Comparison of ENCODE assay signal across 1 cellular context in the genomic region with DNA sequence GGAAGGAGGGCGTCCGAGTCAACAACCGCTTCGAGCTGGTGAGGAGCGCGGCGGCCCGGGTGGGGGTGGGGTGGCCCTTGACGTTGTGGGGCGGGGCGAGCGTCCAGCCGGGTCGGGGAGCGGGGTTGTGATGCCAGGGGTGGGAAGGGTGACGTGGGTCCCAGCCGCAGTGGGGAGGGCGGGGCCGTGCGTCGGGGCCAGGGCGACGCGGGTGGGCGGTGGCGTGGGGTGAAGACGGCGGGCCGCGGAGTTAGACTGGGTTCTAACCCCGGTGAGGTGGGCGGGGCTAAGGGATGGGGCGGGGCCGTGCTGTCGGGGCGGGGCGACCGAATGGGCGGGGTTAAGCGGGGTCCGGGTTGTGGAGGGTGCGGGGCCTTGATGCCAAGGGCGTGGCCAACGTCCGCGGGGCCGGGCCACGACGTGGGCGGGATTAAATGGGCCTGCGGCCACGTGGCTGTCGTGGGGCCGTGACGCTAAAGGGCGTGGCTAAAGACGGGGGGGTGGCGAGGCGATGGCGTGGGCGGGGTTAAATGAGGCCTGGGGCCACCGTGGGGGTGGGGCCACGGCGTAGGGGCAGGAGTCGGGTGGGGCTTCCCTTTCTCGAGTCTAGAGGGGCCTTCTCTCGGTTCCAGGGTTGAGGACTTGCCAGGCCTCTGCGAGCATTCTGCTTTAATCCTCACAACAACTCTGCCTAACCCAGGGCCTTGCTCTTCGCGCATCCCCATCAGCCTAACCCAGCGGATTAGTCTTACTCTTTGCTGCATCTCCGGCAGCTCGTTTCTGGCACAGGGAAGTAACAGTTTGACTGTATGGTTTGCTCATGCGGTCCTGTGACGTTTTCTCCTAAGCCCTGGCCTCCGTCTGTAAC.
A peak's percentile ranks its signal among the peaks of the same experiment; 100 is the strongest.
TF ChIP-seq lines count a peak whose summit lies in the region.

No MANE protein-coding gene starts in this region.

TF ChIP-seq in H1, 55 proteins besides CTCF, POLR2A, EP300 and RAD21:
- TF ChIP-seq HDAC2 (IDR thresholded peaks at IDR 0.05; ENCODE audit: borderline replicate concordance in 1 of 2, low read depth in 2 of 2, low read length in 2 of 2), result no peak
- no peak for TF ChIP-seq ASH2L (IDR thresholded peaks at IDR 0.05; ENCODE audit: low read length)
- TF ChIP-seq, protein P1, sequence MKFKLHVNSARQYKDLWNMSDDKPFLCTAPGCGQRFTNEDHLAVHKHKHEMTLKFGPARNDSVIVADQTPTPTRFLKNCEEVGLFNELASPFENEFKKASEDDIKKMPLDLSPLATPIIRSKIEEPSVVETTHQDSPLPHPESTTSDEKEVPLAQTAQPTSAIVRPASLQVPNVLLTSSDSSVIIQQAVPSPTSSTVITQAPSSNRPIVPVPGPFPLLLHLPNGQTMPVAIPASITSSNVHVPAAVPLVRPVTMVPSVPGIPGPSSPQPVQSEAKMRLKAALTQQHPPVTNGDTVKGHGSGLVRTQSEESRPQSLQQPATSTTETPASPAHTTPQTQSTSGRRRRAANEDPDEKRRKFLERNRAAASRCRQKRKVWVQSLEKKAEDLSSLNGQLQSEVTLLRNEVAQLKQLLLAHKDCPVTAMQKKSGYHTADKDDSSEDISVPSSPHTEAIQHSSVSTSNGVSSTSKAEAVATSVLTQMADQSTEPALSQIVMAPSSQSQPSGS (IDR thresholded peaks at IDR 0.05; ENCODE audit: low read length), result no peak
- peak; percentile 78; the same call in 1 of the 2 replicates for TF ChIP-seq SP1 (IDR thresholded peaks at IDR 0.05; ENCODE audit: low read depth, low read length)
- no peak for TF ChIP-seq RNF2 (IDR thresholded peaks at IDR 0.05; ENCODE audit: borderline replicate concordance, low read depth, low read length, missing control alignments, poor library complexity, severe bottlenecking)
- TF ChIP-seq, protein P2, sequence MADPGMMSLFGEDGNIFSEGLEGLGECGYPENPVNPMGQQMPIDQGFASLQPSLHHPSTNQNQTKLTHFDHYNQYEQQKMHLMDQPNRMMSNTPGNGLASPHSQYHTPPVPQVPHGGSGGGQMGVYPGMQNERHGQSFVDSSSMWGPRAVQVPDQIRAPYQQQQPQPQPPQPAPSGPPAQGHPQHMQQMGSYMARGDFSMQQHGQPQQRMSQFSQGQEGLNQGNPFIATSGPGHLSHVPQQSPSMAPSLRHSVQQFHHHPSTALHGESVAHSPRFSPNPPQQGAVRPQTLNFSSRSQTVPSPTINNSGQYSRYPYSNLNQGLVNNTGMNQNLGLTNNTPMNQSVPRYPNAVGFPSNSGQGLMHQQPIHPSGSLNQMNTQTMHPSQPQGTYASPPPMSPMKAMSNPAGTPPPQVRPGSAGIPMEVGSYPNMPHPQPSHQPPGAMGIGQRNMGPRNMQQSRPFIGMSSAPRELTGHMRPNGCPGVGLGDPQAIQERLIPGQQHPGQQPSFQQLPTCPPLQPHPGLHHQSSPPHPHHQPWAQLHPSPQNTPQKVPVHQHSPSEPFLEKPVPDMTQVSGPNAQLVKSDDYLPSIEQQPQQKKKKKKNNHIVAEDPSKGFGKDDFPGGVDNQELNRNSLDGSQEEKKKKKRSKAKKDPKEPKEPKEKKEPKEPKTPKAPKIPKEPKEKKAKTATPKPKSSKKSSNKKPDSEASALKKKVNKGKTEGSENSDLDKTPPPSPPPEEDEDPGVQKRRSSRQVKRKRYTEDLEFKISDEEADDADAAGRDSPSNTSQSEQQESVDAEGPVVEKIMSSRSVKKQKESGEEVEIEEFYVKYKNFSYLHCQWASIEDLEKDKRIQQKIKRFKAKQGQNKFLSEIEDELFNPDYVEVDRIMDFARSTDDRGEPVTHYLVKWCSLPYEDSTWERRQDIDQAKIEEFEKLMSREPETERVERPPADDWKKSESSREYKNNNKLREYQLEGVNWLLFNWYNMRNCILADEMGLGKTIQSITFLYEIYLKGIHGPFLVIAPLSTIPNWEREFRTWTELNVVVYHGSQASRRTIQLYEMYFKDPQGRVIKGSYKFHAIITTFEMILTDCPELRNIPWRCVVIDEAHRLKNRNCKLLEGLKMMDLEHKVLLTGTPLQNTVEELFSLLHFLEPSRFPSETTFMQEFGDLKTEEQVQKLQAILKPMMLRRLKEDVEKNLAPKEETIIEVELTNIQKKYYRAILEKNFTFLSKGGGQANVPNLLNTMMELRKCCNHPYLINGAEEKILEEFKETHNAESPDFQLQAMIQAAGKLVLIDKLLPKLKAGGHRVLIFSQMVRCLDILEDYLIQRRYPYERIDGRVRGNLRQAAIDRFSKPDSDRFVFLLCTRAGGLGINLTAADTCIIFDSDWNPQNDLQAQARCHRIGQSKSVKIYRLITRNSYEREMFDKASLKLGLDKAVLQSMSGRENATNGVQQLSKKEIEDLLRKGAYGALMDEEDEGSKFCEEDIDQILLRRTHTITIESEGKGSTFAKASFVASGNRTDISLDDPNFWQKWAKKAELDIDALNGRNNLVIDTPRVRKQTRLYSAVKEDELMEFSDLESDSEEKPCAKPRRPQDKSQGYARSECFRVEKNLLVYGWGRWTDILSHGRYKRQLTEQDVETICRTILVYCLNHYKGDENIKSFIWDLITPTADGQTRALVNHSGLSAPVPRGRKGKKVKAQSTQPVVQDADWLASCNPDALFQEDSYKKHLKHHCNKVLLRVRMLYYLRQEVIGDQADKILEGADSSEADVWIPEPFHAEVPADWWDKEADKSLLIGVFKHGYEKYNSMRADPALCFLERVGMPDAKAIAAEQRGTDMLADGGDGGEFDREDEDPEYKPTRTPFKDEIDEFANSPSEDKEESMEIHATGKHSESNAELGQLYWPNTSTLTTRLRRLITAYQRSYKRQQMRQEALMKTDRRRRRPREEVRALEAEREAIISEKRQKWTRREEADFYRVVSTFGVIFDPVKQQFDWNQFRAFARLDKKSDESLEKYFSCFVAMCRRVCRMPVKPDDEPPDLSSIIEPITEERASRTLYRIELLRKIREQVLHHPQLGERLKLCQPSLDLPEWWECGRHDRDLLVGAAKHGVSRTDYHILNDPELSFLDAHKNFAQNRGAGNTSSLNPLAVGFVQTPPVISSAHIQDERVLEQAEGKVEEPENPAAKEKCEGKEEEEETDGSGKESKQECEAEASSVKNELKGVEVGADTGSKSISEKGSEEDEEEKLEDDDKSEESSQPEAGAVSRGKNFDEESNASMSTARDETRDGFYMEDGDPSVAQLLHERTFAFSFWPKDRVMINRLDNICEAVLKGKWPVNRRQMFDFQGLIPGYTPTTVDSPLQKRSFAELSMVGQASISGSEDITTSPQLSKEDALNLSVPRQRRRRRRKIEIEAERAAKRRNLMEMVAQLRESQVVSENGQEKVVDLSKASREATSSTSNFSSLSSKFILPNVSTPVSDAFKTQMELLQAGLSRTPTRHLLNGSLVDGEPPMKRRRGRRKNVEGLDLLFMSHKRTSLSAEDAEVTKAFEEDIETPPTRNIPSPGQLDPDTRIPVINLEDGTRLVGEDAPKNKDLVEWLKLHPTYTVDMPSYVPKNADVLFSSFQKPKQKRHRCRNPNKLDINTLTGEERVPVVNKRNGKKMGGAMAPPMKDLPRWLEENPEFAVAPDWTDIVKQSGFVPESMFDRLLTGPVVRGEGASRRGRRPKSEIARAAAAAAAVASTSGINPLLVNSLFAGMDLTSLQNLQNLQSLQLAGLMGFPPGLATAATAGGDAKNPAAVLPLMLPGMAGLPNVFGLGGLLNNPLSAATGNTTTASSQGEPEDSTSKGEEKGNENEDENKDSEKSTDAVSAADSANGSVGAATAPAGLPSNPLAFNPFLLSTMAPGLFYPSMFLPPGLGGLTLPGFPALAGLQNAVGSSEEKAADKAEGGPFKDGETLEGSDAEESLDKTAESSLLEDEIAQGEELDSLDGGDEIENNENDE (IDR thresholded peaks at IDR 0.05; ENCODE audit: insufficient replicate concordance, low read length), result no peak
- TF ChIP-seq FOSL1 (IDR thresholded peaks at IDR 0.05; ENCODE audit: insufficient read depth, low read depth, low read length), result no peak
- no peak for TF ChIP-seq BCL11A (IDR thresholded peaks at IDR 0.05; ENCODE audit: low read depth in 2 of 2, low read length in 2 of 2)
- no peak for TF ChIP-seq SUZ12 (IDR thresholded peaks at IDR 0.05; ENCODE audit: low read length)
- TF ChIP-seq SIN3A (conservative IDR thresholded peaks at IDR 0.05 in 1 of 2, IDR thresholded peaks at IDR 0.05 in 1 of 2; ENCODE audit: low read depth in 1 of 2, low read length in 2 of 2), result no peak
- 0 out of 2 replicates have a peak, but pooled peaks have one; percentile 19 for TF ChIP-seq TBP (IDR thresholded peaks at IDR 0.05; ENCODE audit: low read depth, low read length)
- TF ChIP-seq GTF2F1 (IDR thresholded peaks at IDR 0.05; ENCODE audit: borderline replicate concordance, low read depth, low read length), result no peak
- TF ChIP-seq CBX5 (IDR thresholded peaks at IDR 0.05; ENCODE audit: low read depth, low read length), result no peak
- TF ChIP-seq SP4 (IDR thresholded peaks at IDR 0.05; ENCODE audit: low read length), result peak; percentile 82; the same call in 1 of the 2 replicates
- TF ChIP-seq HDAC6 (IDR thresholded peaks at IDR 0.05; ENCODE audit: low read depth, low read length), result no peak
- no peak for TF ChIP-seq BRCA1 (IDR thresholded peaks at IDR 0.05; ENCODE audit: low read depth, low read length)
- TF ChIP-seq, protein P3, sequence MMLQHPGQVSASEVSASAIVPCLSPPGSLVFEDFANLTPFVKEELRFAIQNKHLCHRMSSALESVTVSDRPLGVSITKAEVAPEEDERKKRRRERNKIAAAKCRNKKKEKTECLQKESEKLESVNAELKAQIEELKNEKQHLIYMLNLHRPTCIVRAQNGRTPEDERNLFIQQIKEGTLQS (IDR thresholded peaks at IDR 0.05; ENCODE audit: insufficient read depth, low read depth, low read length), result no peak
- TF ChIP-seq SIRT6 (IDR thresholded peaks at IDR 0.05; ENCODE audit: low read length), result no peak
- no peak for TF ChIP-seq CTBP2 (IDR thresholded peaks at IDR 0.05; ENCODE audit: borderline replicate concordance, insufficient read depth, insufficient read length, low read length)
- no peak for TF ChIP-seq YY1 (IDR thresholded peaks at IDR 0.05; ENCODE audit: low read depth, low read length)
- TF ChIP-seq RXRA (IDR thresholded peaks at IDR 0.05; ENCODE audit: insufficient read depth, low read depth, low read length), result no peak
- no peak for TF ChIP-seq CEBPB (IDR thresholded peaks at IDR 0.05; ENCODE audit: low read depth, low read length)
- TF ChIP-seq SRF (IDR thresholded peaks at IDR 0.05; ENCODE audit: low read depth, low read length), result no peak
- peak; percentile 38; the same call in 1 of the 2 replicates for TF ChIP-seq CHD2 (IDR thresholded peaks at IDR 0.05; ENCODE audit: low read length)
- no peak for TF ChIP-seq ZNF274 (IDR thresholded peaks at IDR 0.05; ENCODE audit: borderline replicate concordance, extremely low read depth, low read length)
- TF ChIP-seq POLR2AphosphoS5 (IDR thresholded peaks at IDR 0.05; ENCODE audit: low read depth, low read length), result 0 out of 2 replicates have a peak, but pooled peaks have one; percentile 6
- no peak for TF ChIP-seq SIX5 (IDR thresholded peaks at IDR 0.05; ENCODE audit: low read depth, low read length)
- no peak for TF ChIP-seq RFX5 (IDR thresholded peaks at IDR 0.05; ENCODE audit: borderline replicate concordance, low read depth, low read length)
- no peak for TF ChIP-seq EZH2 (IDR thresholded peaks at IDR 0.05; ENCODE audit: low read depth, low read length, severe bottlenecking)
- TF ChIP-seq RBBP5 (IDR thresholded peaks at IDR 0.05; ENCODE audit: borderline replicate concordance, low read depth, low read length), result no peak
- no peak for TF ChIP-seq NRF1 (IDR thresholded peaks at IDR 0.05; ENCODE audit: low read depth, low read length)
- TF ChIP-seq BACH1 (IDR thresholded peaks at IDR 0.05; ENCODE audit: low read length), result peak; percentile 68; the same call in 1 of the 2 replicates
- no peak; the same call in 1 of the 2 replicates for TF ChIP-seq TAF1 (IDR thresholded peaks at IDR 0.05; ENCODE audit: low read depth, low read length)
- TF ChIP-seq, protein P4, sequence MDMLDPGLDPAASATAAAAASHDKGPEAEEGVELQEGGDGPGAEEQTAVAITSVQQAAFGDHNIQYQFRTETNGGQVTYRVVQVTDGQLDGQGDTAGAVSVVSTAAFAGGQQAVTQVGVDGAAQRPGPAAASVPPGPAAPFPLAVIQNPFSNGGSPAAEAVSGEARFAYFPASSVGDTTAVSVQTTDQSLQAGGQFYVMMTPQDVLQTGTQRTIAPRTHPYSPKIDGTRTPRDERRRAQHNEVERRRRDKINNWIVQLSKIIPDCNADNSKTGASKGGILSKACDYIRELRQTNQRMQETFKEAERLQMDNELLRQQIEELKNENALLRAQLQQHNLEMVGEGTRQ (IDR thresholded peaks at IDR 0.05; ENCODE audit: low read length), result peak; percentile 79
- TF ChIP-seq JUN (IDR thresholded peaks at IDR 0.05; ENCODE audit: low read depth, low read length), result no peak
- no peak for TF ChIP-seq KDM5A (IDR thresholded peaks at IDR 0.05; ENCODE audit: low read length)
- TF ChIP-seq KDM4A (IDR thresholded peaks at IDR 0.05; ENCODE audit: low read depth, low read length, severe bottlenecking), result no peak
- peak; percentile 86 for TF ChIP-seq EGR1 (IDR thresholded peaks at IDR 0.05; ENCODE audit: borderline replicate concordance, low read depth, low read length)
- no peak for TF ChIP-seq MAFK (IDR thresholded peaks at IDR 0.05; ENCODE audit: low read depth, low read length)
- TF ChIP-seq, protein P5, sequence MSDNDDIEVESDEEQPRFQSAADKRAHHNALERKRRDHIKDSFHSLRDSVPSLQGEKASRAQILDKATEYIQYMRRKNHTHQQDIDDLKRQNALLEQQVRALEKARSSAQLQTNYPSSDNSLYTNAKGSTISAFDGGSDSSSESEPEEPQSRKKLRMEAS (IDR thresholded peaks at IDR 0.05), result peak; percentile 93
- no peak for TF ChIP-seq TAF7 (optimal IDR thresholded peaks at IDR 0.05; ENCODE audit: borderline replicate concordance, low read depth, low read length)
- peak; percentile 93 for TF ChIP-seq CREB1 (IDR thresholded peaks at IDR 0.05)
- TF ChIP-seq SP2 (IDR thresholded peaks at IDR 0.05; ENCODE audit: low read length), result no peak
- TF ChIP-seq GABPA (IDR thresholded peaks at IDR 0.05; ENCODE audit: borderline replicate concordance, insufficient read depth, low read length), result no peak
- no peak for TF ChIP-seq CHD1 (IDR thresholded peaks at IDR 0.05; ENCODE audit: low read depth, low read length)
- no peak for TF ChIP-seq PHF8 (conservative IDR thresholded peaks at IDR 0.05; ENCODE audit: low read depth, low read length)
- TF ChIP-seq JUND (IDR thresholded peaks at IDR 0.05; ENCODE audit: low read length), result no peak
- no peak for TF ChIP-seq KDM1A (IDR thresholded peaks at IDR 0.05; ENCODE audit: borderline replicate concordance, low read length)
- TF ChIP-seq SAP30 (IDR thresholded peaks at IDR 0.05; ENCODE audit: insufficient read depth, insufficient replicate concordance, low read length), result no peak
- TF ChIP-seq NANOG (IDR thresholded peaks at IDR 0.05; ENCODE audit: insufficient read depth, low read depth, low read length, poor library complexity, severe bottlenecking), result no peak
- no peak for TF ChIP-seq TCF12 (IDR thresholded peaks at IDR 0.05; ENCODE audit: low read depth, low read length)
- TF ChIP-seq, protein P6, sequence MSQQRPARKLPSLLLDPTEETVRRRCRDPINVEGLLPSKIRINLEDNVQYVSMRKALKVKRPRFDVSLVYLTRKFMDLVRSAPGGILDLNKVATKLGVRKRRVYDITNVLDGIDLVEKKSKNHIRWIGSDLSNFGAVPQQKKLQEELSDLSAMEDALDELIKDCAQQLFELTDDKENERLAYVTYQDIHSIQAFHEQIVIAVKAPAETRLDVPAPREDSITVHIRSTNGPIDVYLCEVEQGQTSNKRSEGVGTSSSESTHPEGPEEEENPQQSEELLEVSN (IDR thresholded peaks at IDR 0.05), result peak; percentile 68
- no peak for TF ChIP-seq POU5F1 (IDR thresholded peaks at IDR 0.05; ENCODE audit: low read depth, low read length)
- no peak for TF ChIP-seq TEAD4 (IDR thresholded peaks at IDR 0.05; ENCODE audit: low read depth, low read length)
- TF ChIP-seq CBX8 (IDR thresholded peaks at IDR 0.05; ENCODE audit: borderline replicate concordance, low read depth, low read length), result no peak
